ENCODE assay signal across 1 cellular context in genomic region chr15:78018445-78018844, GRCh38.
TF ChIP-seq lines count a peak whose summit lies in the region.

No MANE protein-coding gene starts in this region.

TF ChIP-seq in liver, 16 proteins besides CTCF, POLR2A, EP300 and RAD21 (continued from another document):
- TF ChIP-seq ATF3 (IDR thresholded peaks at IDR 0.05) (no peak), EGR1 (IDR thresholded peaks at IDR 0.05; ENCODE audit: low read depth in 2 of 2) (peak in 1 of 2 donors; percentile 13), ZBTB33 (IDR thresholded peaks at IDR 0.05) (no peak), YY1 (IDR thresholded peaks at IDR 0.05) (peak; percentile 34), JUND (IDR thresholded peaks at IDR 0.05) (peak; percentile 30 to 82), REST (IDR thresholded peaks at IDR 0.05) (peak; percentile 63), FOXA1 (IDR thresholded peaks at IDR 0.05) (peak; percentile 56), NR2F2 (IDR thresholded peaks at IDR 0.05) (no peak), RXRA (IDR thresholded peaks at IDR 0.05) (peak; percentile 90 to 93)
